1 cellular context compared by ENCODE assay signal in the genomic region with DNA sequence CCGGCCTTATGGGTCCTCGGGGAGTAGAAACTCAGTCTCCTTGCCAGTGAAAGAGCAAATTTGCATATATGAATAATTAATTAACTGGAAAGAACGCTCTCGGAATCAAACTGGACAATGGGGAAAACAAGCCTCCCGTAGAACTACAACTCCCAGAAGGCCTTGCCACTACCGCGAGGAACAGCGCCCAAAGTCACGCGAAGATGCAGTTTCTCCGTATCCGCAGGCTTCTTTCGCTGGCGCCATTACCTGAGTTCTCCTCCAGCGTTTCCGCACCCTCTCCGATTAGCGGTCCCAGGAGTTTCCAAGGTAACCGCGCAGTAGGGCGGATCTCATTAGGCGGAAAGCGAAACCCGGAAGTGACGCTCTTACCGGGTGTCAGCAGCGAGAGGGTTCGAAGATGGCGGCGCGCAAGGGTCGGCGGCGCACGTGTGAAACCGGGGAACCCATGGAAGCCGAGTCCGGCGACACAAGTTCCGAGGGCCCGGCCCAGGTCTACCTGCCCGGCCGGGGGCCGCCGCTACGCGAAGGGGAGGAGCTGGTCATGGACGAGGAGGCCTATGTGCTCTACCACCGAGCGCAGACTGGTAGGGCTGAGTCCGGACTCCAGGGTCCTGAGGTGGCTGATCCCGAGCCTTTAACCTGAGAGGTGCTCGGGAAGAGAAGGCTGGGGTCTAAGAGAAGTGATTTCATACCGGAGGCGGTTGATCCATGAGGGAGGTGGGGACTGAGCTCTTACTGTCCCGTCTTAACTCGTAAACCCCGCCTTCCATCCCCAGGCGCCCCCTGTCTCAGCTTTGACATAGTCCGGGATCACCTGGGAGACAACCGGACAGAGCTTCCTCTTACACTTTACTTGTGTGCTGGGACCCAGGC.
TF ChIP-seq lines count a peak whose summit lies in the region.

Gene GRWD1, plus strand, starts transcription at position 378 of the 876 bp plus-strand sequence. Its CDS starts 23 bp downstream, at position 401.

TF ChIP-seq in GM12878, 131 proteins besides CTCF, POLR2A, EP300 and RAD21 (continued from another document and continues in another):
- TF ChIP-seq, protein P1, sequence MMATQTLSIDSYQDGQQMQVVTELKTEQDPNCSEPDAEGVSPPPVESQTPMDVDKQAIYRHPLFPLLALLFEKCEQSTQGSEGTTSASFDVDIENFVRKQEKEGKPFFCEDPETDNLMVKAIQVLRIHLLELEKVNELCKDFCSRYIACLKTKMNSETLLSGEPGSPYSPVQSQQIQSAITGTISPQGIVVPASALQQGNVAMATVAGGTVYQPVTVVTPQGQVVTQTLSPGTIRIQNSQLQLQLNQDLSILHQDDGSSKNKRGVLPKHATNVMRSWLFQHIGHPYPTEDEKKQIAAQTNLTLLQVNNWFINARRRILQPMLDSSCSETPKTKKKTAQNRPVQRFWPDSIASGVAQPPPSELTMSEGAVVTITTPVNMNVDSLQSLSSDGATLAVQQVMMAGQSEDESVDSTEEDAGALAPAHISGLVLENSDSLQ (IDR thresholded peaks at IDR 0.05): 0 out of 2 replicates have a peak, but pooled peaks have one; percentile 29
- TF ChIP-seq MTA3 (IDR thresholded peaks at IDR 0.05; ENCODE audit: borderline replicate concordance, low read length) (no peak), CEBPZ (IDR thresholded peaks at IDR 0.05; ENCODE audit: low read depth, low read length) (no peak), ESRRA (IDR thresholded peaks at IDR 0.05; ENCODE audit: low read length) (no peak), NR2C2 (IDR thresholded peaks at IDR 0.05; ENCODE audit: borderline replicate concordance, control insufficient read depth, insufficient read length, low read depth) (no peak), BMI1 (IDR thresholded peaks at IDR 0.05; ENCODE audit: borderline replicate concordance) (peak; percentile 75; the same call in 1 of the 2 replicates), MYB (IDR thresholded peaks at IDR 0.05; ENCODE audit: borderline replicate concordance, low read depth, low read length) (no peak), SIX5 (IDR thresholded peaks at IDR 0.05; ENCODE audit: low read depth, low read length, severe bottlenecking) (peak; percentile 86), YBX1 (IDR thresholded peaks at IDR 0.05) (no peak), TCF12 (IDR thresholded peaks at IDR 0.05; ENCODE audit: low read depth, low read length) (no peak), NFIC (IDR thresholded peaks at IDR 0.05; ENCODE audit: low read depth, low read length) (no peak; the same call in 1 of the 2 replicates), ZNF622 (IDR thresholded peaks at IDR 0.05) (no peak), ZNF687 (IDR thresholded peaks at IDR 0.05) (no peak), RAD51 (IDR thresholded peaks at IDR 0.05) (peak; percentile 33; the same call in 1 of the 2 replicates), NFYA (IDR thresholded peaks at IDR 0.05; ENCODE audit: borderline replicate concordance, low read depth, low read length) (no peak), USF1 (IDR thresholded peaks at IDR 0.05; ENCODE audit: borderline replicate concordance, extremely low read length, insufficient read depth, low read depth, low read length) (no peak), BRCA1 (IDR thresholded peaks at IDR 0.05; ENCODE audit: low read depth, low read length) (peak; percentile 85), POLR2AphosphoS2 (IDR thresholded peaks at IDR 0.05; ENCODE audit: low read depth, low read length) (peak; percentile 64; the same call in 1 of the 2 replicates), IKZF2 (IDR thresholded peaks at IDR 0.05) (peak; percentile 21 to 35; a peak in 2 of 4 replicates), KDM1A (IDR thresholded peaks at IDR 0.05; ENCODE audit: borderline replicate concordance) (no peak), SPI1 (IDR thresholded peaks at IDR 0.05; ENCODE audit: borderline replicate concordance, insufficient read depth, low read depth, low read length) (peak; percentile 51), E2F8 (IDR thresholded peaks at IDR 0.05; ENCODE audit: low read depth, partially characterized antibody) (no peak), E2F4 (IDR thresholded peaks at IDR 0.05; ENCODE audit: low read depth, low read length) (no peak), TARDBP (IDR thresholded peaks at IDR 0.05; ENCODE audit: borderline replicate concordance) (no peak)
- TF ChIP-seq, protein P2, sequence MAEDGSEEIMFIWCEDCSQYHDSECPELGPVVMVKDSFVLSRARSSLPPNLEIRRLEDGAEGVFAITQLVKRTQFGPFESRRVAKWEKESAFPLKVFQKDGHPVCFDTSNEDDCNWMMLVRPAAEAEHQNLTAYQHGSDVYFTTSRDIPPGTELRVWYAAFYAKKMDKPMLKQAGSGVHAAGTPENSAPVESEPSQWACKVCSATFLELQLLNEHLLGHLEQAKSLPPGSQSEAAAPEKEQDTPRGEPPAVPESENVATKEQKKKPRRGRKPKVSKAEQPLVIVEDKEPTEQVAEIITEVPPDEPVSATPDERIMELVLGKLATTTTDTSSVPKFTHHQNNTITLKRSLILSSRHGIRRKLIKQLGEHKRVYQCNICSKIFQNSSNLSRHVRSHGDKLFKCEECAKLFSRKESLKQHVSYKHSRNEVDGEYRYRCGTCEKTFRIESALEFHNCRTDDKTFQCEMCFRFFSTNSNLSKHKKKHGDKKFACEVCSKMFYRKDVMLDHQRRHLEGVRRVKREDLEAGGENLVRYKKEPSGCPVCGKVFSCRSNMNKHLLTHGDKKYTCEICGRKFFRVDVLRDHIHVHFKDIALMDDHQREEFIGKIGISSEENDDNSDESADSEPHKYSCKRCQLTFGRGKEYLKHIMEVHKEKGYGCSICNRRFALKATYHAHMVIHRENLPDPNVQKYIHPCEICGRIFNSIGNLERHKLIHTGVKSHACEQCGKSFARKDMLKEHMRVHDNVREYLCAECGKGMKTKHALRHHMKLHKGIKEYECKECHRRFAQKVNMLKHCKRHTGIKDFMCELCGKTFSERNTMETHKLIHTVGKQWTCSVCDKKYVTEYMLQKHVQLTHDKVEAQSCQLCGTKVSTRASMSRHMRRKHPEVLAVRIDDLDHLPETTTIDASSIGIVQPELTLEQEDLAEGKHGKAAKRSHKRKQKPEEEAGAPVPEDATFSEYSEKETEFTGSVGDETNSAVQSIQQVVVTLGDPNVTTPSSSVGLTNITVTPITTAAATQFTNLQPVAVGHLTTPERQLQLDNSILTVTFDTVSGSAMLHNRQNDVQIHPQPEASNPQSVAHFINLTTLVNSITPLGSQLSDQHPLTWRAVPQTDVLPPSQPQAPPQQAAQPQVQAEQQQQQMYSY (CRISPR knock-in tag; IDR thresholded peaks at IDR 0.05): no peak
- TF ChIP-seq, protein P3, sequence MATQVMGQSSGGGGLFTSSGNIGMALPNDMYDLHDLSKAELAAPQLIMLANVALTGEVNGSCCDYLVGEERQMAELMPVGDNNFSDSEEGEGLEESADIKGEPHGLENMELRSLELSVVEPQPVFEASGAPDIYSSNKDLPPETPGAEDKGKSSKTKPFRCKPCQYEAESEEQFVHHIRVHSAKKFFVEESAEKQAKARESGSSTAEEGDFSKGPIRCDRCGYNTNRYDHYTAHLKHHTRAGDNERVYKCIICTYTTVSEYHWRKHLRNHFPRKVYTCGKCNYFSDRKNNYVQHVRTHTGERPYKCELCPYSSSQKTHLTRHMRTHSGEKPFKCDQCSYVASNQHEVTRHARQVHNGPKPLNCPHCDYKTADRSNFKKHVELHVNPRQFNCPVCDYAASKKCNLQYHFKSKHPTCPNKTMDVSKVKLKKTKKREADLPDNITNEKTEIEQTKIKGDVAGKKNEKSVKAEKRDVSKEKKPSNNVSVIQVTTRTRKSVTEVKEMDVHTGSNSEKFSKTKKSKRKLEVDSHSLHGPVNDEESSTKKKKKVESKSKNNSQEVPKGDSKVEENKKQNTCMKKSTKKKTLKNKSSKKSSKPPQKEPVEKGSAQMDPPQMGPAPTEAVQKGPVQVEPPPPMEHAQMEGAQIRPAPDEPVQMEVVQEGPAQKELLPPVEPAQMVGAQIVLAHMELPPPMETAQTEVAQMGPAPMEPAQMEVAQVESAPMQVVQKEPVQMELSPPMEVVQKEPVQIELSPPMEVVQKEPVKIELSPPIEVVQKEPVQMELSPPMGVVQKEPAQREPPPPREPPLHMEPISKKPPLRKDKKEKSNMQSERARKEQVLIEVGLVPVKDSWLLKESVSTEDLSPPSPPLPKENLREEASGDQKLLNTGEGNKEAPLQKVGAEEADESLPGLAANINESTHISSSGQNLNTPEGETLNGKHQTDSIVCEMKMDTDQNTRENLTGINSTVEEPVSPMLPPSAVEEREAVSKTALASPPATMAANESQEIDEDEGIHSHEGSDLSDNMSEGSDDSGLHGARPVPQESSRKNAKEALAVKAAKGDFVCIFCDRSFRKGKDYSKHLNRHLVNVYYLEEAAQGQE (IDR thresholded peaks at IDR 0.05; ENCODE audit: low read depth, low read length): no peak
